1 cellular context compared by ENCODE assay signal in genomic region chr14:101814869-101815268, GRCh38.
TF ChIP-seq lines count a peak whose summit lies in the region.

No MANE protein-coding gene starts in this region.

TF ChIP-seq in K562, 482 proteins besides CTCF, POLR2A, EP300 and RAD21 (continued from another document):
- TF ChIP-seq, protein P1, sequence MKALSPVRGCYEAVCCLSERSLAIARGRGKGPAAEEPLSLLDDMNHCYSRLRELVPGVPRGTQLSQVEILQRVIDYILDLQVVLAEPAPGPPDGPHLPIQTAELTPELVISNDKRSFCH (CRISPR knock-in tag; IDR thresholded peaks at IDR 0.05), result no peak
- TF ChIP-seq, protein P1 (tag; IDR thresholded peaks at IDR 0.05), result no peak
- TF ChIP-seq UBTF (IDR thresholded peaks at IDR 0.05; ENCODE audit: borderline replicate concordance in 1 of 2, low read depth in 2 of 2, low read length in 2 of 2), result no peak
- no peak for TF ChIP-seq TEAD4 (IDR thresholded peaks at IDR 0.05; ENCODE audit: low read length)
- TF ChIP-seq TEAD4 (CRISPR knock-in tag; IDR thresholded peaks at IDR 0.05; ENCODE audit: borderline replicate concordance), result no peak
- TF ChIP-seq, protein P2, sequence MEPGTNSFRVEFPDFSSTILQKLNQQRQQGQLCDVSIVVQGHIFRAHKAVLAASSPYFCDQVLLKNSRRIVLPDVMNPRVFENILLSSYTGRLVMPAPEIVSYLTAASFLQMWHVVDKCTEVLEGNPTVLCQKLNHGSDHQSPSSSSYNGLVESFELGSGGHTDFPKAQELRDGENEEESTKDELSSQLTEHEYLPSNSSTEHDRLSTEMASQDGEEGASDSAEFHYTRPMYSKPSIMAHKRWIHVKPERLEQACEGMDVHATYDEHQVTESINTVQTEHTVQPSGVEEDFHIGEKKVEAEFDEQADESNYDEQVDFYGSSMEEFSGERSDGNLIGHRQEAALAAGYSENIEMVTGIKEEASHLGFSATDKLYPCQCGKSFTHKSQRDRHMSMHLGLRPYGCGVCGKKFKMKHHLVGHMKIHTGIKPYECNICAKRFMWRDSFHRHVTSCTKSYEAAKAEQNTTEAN (CRISPR knock-in tag; IDR thresholded peaks at IDR 0.05), result no peak
